ENCODE assay signal across 8 cellular contexts in the genomic region with DNA sequence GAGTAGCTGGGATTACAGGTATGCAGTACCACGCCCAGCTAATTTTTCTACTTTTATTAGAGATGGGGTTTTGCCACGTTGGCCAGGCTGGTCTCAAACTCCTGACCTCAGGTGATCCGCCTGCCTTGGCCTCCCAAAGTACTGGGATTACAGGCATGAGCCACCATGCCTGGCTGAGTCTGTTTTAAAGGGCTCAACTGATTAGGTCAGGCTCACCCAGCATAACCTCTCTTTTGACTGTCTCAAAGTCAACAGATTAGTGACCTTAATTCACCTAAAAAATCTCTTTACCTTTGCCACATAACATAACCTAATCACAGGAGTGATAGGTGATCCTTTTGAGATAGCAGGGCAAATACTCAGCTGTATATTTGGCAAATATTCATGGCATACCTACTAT.
DNase-seq lines count a peak whose midpoint lies in the region; ATAC-seq, FAIRE-seq and TF ChIP-seq lines count a peak whose summit lies in the region.
"Not testable (repeated sequence)": the region's sequence is repeated elsewhere in the genome, so short reads cannot be mapped to it uniquely, and the experiment has no call there.

No MANE protein-coding gene starts in this region.

- not testable (repeated sequence) for TF ChIP-seq POLR2A in K562 (conservative IDR thresholded peaks at IDR 0.05)

- H3K9ac ChIP-seq in K562 (ENCODE audit: insufficient read depth in 1 of 2, low read depth in 2 of 2, low read length in 2 of 2), result not testable (repeated sequence)

- not testable (repeated sequence) for H3K9me3 ChIP-seq in HEK293 (ENCODE audit: control insufficient read depth, insufficient read depth, low read depth, low read length); WERI-Rb-1 (ENCODE audit: severe bottlenecking); K562 (replicated peaks; ENCODE audit: control insufficient read depth, insufficient read depth, low read depth, low read length)

- FAIRE-seq in K562 (lab: Jason Lieb, UNC), result not testable (repeated sequence)

- H3K4me3 Mint-ChIP-seq in Calu3 (ENCODE audit: low read depth, unreplicated experiment), result not testable (repeated sequence)

- BruUV-seq in Calu3 (replicated peaks; lab: Mats Ljungman, UMichigan); K562 (replicated peaks; lab: Mats Ljungman, UMichigan): not testable (repeated sequence)

- POLR2A ChIA-PET in HEK293 (lab: Yijun Ruan, JAX); K562 (lab: Yijun Ruan, JAX): not testable (repeated sequence)

- H3K9me1 ChIP-seq in K562 (ENCODE audit: control insufficient read depth, insufficient read depth, low read length), result not testable (repeated sequence)

- not testable (repeated sequence) for H3K79me2 ChIP-seq in K562 (ENCODE audit: control insufficient read depth, insufficient read depth, low read length)

- TF ChIP-seq EP300 in K562 (IDR thresholded peaks at IDR 0.05; ENCODE audit: low read length), result not testable (repeated sequence)

- peak; percentile 26 for DNase-seq in Calu3
- DNase-seq in NCI-H82 (lab: John Stamatoyannopoulos, UW), result peak; percentile 8
- DNase-seq in WERI-Rb-1, result peak; percentile 40
- DNase-seq in K562 (ENCODE audit: extremely low read depth in 1 of 4, low spot score in 3 of 4), result not testable (repeated sequence)

- H4K20me1 ChIP-seq in K562 (replicated peaks; ENCODE audit: control insufficient read depth, insufficient read depth, low read length), result not testable (repeated sequence)

- not testable (repeated sequence) for H3K27me3 ChIP-seq in WERI-Rb-1 (ENCODE audit: insufficient read depth, low read depth, severe bottlenecking); K562 (ENCODE audit: control insufficient read depth in 2 of 2, insufficient read depth in 2 of 2, low read length in 2 of 2); layer of hippocampus (ENCODE audit: control insufficient read depth, insufficient read depth, low read length)

- not testable (repeated sequence) for H3K36me3 Mint-ChIP-seq in Calu3 (ENCODE audit: insufficient read depth, unreplicated experiment)

- not testable (repeated sequence) for H3K27ac ChIP-seq in HEK293 (ENCODE audit: extremely low read depth, low read depth, low read length); WERI-Rb-1; K562 (ENCODE audit: extremely low read depth, low read depth, low read length)
- H3K27ac ChIP-seq in cingulate gyrus (ENCODE audit: low read depth, low read length) (peak overlapping the region; percentile 89), layer of hippocampus (ENCODE audit: low read depth, low read length) (peak overlapping the region; percentile 90), temporal lobe (ENCODE audit: low read depth, low read length) (peak overlapping the region; percentile 79)

- H3K27ac Mint-ChIP-seq in Calu3 (ENCODE audit: unreplicated experiment), result peak overlapping the region; percentile 40

- not testable (repeated sequence) for H3K4me2 ChIP-seq in K562 (ENCODE audit: insufficient read depth, low read length)

- not testable (repeated sequence) for H3K36me3 ChIP-seq in HEK293 (ENCODE audit: control insufficient read depth in 2 of 2, insufficient read depth in 1 of 2, low read length in 2 of 2); WERI-Rb-1; K562 (ENCODE audit: control insufficient read depth, insufficient read depth, low read length)

- not testable (repeated sequence) for H3K4me1 ChIP-seq in HEK293 (ENCODE audit: control insufficient read depth, insufficient read depth, low read length); K562 (replicated peaks in 1 of 2; ENCODE audit: control insufficient read depth in 2 of 2, insufficient read depth in 2 of 2, low read length in 2 of 2)

- H2AFZ ChIP-seq in K562 (ENCODE audit: low read depth, low read length), result not testable (repeated sequence)

- TF ChIP-seq RAD21 in K562 (CRISPR knock-in tag; conservative IDR thresholded peaks at IDR 0.05 in 1 of 2, IDR thresholded peaks at IDR 0.05 in 1 of 2), result not testable (repeated sequence)

- not testable (repeated sequence) for TF ChIP-seq CTCF in Calu3 (IDR thresholded peaks at IDR 0.05; ENCODE audit: unreplicated experiment); HEK293 (tag by site-specific recombination; IDR thresholded peaks at IDR 0.05); WERI-Rb-1 (IDR thresholded peaks at IDR 0.05; ENCODE audit: low read depth, low read length); K562 (IDR thresholded peaks at IDR 0.05 in 2 of 3, conservative IDR thresholded peaks at IDR 0.05 in 1 of 3; ENCODE audit: insufficient read depth in 2 of 3, low read depth in 1 of 3, low read length in 3 of 3)

- intact Hi-C loops in Calu3 (cut with micrococcal nuclease; ENCODE audit: unreplicated experiment), result loop anchor here (10.0 kb wide), 2 partner anchors 152 to 332 kb away; partner anchors contain the start of gene EYA4
- intact Hi-C loops in K562 (cut with micrococcal nuclease), result not testable (repeated sequence)

- H3K4me1 Mint-ChIP-seq in Calu3 (ENCODE audit: low read depth, unreplicated experiment), result peaks cover 43% of the 10 kb centered on the region

- ATAC-seq in K562, result not testable (repeated sequence)

- H3K9me3 Mint-ChIP-seq in Calu3 (ENCODE audit: low read depth, unreplicated experiment), result not testable (repeated sequence)

- not testable (repeated sequence) for H3K4me3 ChIP-seq in HEK293 (ENCODE audit: low read depth, low read length); WERI-Rb-1 (ENCODE audit: low read depth, low read length); K562

- WGBS in K562 (ENCODE audit: insufficient coverage, low coverage, missing lambda C conversion rate), result 3% methylated on average over 3 of the region's 3 CpGs

- in situ Hi-C loops in K562 (cut with MboI), result not testable (repeated sequence)

- H3K27me3 Mint-ChIP-seq in Calu3 (ENCODE audit: unreplicated experiment), result not testable (repeated sequence)

- CTCF ChIA-PET in Calu3 (lab: Charles Lee) (interaction anchor here (0.8 to 1.3 kb wide), 5 partner anchors 20 to 129 kb away, joined by 3 to 4 read pairs (median 3); no protein-coding TSS in a partner anchor), HEK293 (lab: Yijun Ruan, JAX) (interaction anchor here (0.7 to 2.0 kb wide), 2 partner anchors 53 to 847 kb away, joined by 4 to 8 read pairs; no protein-coding TSS in a partner anchor)
- CTCF ChIA-PET in K562 (lab: Yijun Ruan, JAX; ENCODE audit: low intra/inter-chr PET ratio), result not testable (repeated sequence)

TF ChIP-seq in HEK293, 187 proteins besides CTCF, POLR2A, EP300 and RAD21:
- TF ChIP-seq ZNF10 (tag by site-specific recombination; IDR thresholded peaks at IDR 0.05), result peak; percentile 91

TF ChIP-seq in K562, 482 proteins besides CTCF, POLR2A, EP300 and RAD21:
- peak; percentile 85 for TF ChIP-seq ZNF134 (CRISPR knock-in tag; conservative IDR thresholded peaks at IDR 0.05)
